ENCODE assay signal across 10 cellular contexts in the genomic region with DNA sequence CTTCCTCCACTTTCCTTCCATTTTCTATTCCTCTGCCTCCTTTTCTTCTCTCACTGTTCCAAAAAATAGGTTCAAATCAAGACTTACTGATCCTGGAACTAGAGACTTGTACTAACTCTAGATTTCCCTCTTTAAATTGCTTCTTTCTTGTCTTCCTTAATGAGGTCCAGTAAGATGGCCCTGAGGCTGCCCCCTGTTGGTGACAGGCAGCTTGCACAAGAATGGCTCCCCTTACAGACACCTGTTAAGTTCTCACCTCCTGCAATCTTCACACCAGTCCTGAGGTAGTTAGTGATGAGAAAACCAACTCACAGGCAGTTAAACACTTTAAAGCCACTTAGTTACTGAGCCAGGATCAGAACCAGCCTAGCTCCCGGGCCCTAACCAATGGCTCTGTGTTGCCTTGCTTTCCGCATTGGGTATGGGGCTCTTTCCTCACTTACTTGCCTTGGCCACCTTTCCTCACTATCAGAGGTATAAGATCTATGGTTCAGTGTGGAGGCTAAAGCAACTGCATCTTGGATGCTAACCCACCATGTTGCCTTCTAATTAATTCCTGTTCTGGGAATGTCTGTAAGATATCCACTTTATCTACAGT.
DNase-seq lines count a peak whose midpoint lies in the region; ATAC-seq, FAIRE-seq and TF ChIP-seq lines count a peak whose summit lies in the region.
"Had no signal": no experiment of that assay in that cellular context is flagged by ENCODE, and none has a peak within 500 bp of the region (broad histone marks: within the 10 kb centered on the region; RNA-seq: fewer than 3 reads in every experiment).

No MANE protein-coding gene starts in this region.

- H3K9me3 Mint-ChIP-seq in osteocyte (ENCODE audit: unreplicated experiment) = peaks cover 6% of the 10 kb centered on the region
- H3K9me3 Mint-ChIP-seq: T-cell had no signal

- POLR2A ChIA-PET in PC-3 (lab: Charles Lee; ENCODE audit: unreplicated experiment) = no interaction called here

- no peak overlapping the region for H3K4me2 ChIP-seq in PC-3 (ENCODE audit: low read length)

- TF ChIP-seq CTCF in D721Med (IDR thresholded peaks at IDR 0.05; ENCODE audit: insufficient read depth, missing control alignments) (peak; percentile 26), PC-3 (conservative IDR thresholded peaks at IDR 0.05; ENCODE audit: low read depth, low read length) (peak; percentile 53), lower leg skin (IDR thresholded peaks at IDR 0.05) (no peak), osteocyte (IDR thresholded peaks at IDR 0.05) (no peak)

- H3K79me2 ChIP-seq in PC-3 (ENCODE audit: low read length) = no peaks in the 10 kb centered on the region

- no peaks in the 10 kb centered on the region for H3K27me3 ChIP-seq in PC-3 (ENCODE audit: low read length)
- H3K27me3 ChIP-seq: MG63 had no signal

- no peaks in the 10 kb centered on the region for H3K4me1 ChIP-seq in PC-3 (ENCODE audit: insufficient read depth, low read length)

- H3K4me3 Mint-ChIP-seq in osteocyte (ENCODE audit: unreplicated experiment) = no peak overlapping the region
- H3K4me3 Mint-ChIP-seq: T-cell had no signal

- H2AFZ ChIP-seq in PC-3 (ENCODE audit: low read length) = no peak overlapping the region

- 98% methylated on average over 2 of the region's 2 CpGs for WGBS in lower leg skin, 2 donors

- H3K4me3 ChIP-seq in PC-3 (ENCODE audit: low read length) (no peak overlapping the region), lower leg skin (ENCODE audit: low read depth, poor library complexity, severe bottlenecking) (no peak overlapping the region)
- H3K4me3 ChIP-seq: MG63 had no signal

- H3K27ac ChIP-seq in PC-3 (ENCODE audit: low read length) = no peak overlapping the region

- no peaks in the 10 kb centered on the region for H3K4me1 Mint-ChIP-seq in osteocyte (ENCODE audit: unreplicated experiment)
- H3K4me1 Mint-ChIP-seq: T-cell had no signal

- H3K36me3 Mint-ChIP-seq in osteocyte (ENCODE audit: unreplicated experiment) = no peaks in the 10 kb centered on the region
- H3K36me3 Mint-ChIP-seq: T-cell had no signal

- no peaks in the 10 kb centered on the region for H3F3A ChIP-seq in PC-3 (ENCODE audit: low read length, unreplicated experiment)

- no peaks in the 10 kb centered on the region for H3K27me3 Mint-ChIP-seq in osteocyte (ENCODE audit: unreplicated experiment)
- H3K27me3 Mint-ChIP-seq: T-cell had no signal

- no peak overlapping the region for H3K9ac ChIP-seq in PC-3 (ENCODE audit: low read length)

- CTCF ChIA-PET in PC-3 (lab: Charles Lee) = no interaction called here

- no peaks in the 10 kb centered on the region for H4K20me1 ChIP-seq in PC-3 (ENCODE audit: low read length)

- no peak overlapping the region for H3K27ac Mint-ChIP-seq in osteocyte (ENCODE audit: unreplicated experiment)
- H3K27ac Mint-ChIP-seq: T-cell had no signal

- H3K9me2 ChIP-seq in PC-3 (replicated peaks; ENCODE audit: low read length) = no peaks in the 10 kb centered on the region

- no peaks in the 10 kb centered on the region for H3K9me3 ChIP-seq in PC-3 (ENCODE audit: low read length)
- H3K9me3 ChIP-seq: MG63 had no signal

- ATAC-seq in GM18502 (IDR thresholded peaks at IDR 0.05; ENCODE audit: poor library complexity, unreplicated experiment) = peak; percentile 52
- no peak for ATAC-seq in PC-3
- ATAC-seq in GM19023 (IDR thresholded peaks at IDR 0.05; ENCODE audit: unreplicated experiment) = no peak
- ATAC-seq: T-cell had no signal

- DNase-seq in D721Med (ENCODE audit: insufficient read length, low spot score) (no peak), PC-3 (no peak), iPS-NIHi7 (ENCODE audit: extremely low spot score) (peak; percentile 54), lower leg skin (ENCODE audit: low spot score in 2 of 2) (no peak), osteocyte (ENCODE audit: extremely low spot score, unreplicated experiment) (no peak), NCI-H1436 (lab: John Stamatoyannopoulos, UW) (no peak)
- DNase-seq: MG63, T-cell had no signal

- intact Hi-C loops in PC-3 (cut with micrococcal nuclease) = no loop called here
- intact Hi-C loops in lower leg skin (cut with DNase I; ENCODE audit: low total_unique reads) = no loop called here

- no peaks in the 10 kb centered on the region for H3K36me3 ChIP-seq in PC-3 (ENCODE audit: low read depth, low read length)
- H3K36me3 ChIP-seq: MG63 had no signal

- no peak for TF ChIP-seq POLR2A in lower leg skin (IDR thresholded peaks at IDR 0.05)

- FAIRE-seq in D721Med (lab: Jason Lieb, UNC) = no peak

- BruUV-seq in PC-3 (replicated peaks; lab: Mats Ljungman, UMichigan) = no TSS peak

Comparison
In these comparisons a context has a peak if more than half of its experiments do, and no peak if none do; other contexts are left out.
1. CTCF ChIP-seq: peak in D721Med (single experiment) and PC-3 (single experiment); none in lower leg skin (0 of 3) and osteocyte (single experiment).